Comparison of ENCODE assay signal across 14 cellular contexts in genomic region chr1:90728656-90729257, GRCh38. TPM values are rescaled to one million over a fixed set of nuclear protein-coding genes. Genes with fewer than 3 reads are reported as not detected.
DNase-seq lines count a peak whose midpoint lies in the region; ATAC-seq, FAIRE-seq and TF ChIP-seq lines count a peak whose summit lies in the region.
"Had no signal": no experiment of that assay in that cellular context is flagged by ENCODE, and none has a peak within 500 bp of the region (broad histone marks: within the 10 kb centered on the region; RNA-seq: fewer than 3 reads in every experiment).

No MANE protein-coding gene starts in this region.

- CTCF ChIA-PET in K562 (lab: Yijun Ruan, JAX; ENCODE audit: low intra/inter-chr PET ratio), result no interaction called here

- WGBS in K562 (ENCODE audit: insufficient coverage, low coverage, missing lambda C conversion rate), result 63% methylated on average over 20 of the region's 22 CpGs
- WGBS in body of pancreas, 2 donors, result 10 to 11% methylated on average over 22 of the region's 22 CpGs

- H3K4me3 Mint-ChIP-seq in nephron, result peak overlapping the region; percentile 52 to 74 (median 54)

- TF ChIP-seq CTCF in K562 (IDR thresholded peaks at IDR 0.05 in 2 of 3, conservative IDR thresholded peaks at IDR 0.05 in 1 of 3; ENCODE audit: insufficient read depth in 2 of 3, low read depth in 1 of 3, low read length in 3 of 3), result no peak
- TF ChIP-seq CTCF in nephron (IDR thresholded peaks at IDR 0.05; ENCODE audit: unreplicated experiment in 3 of 3), result no peak
- TF ChIP-seq CTCF in body of pancreas (IDR thresholded peaks at IDR 0.05), result no peak

- no peak overlapping the region for H3K4me2 ChIP-seq in K562 (ENCODE audit: insufficient read depth, low read length)

- no peaks in the 10 kb centered on the region for H3K9me3 ChIP-seq in HUES6 (ENCODE audit: control insufficient read depth, insufficient read depth, low read depth, low read length)
- H3K9me3 ChIP-seq in K562 (replicated peaks; ENCODE audit: control insufficient read depth, insufficient read depth, low read depth, low read length), result no peaks in the 10 kb centered on the region
- no peaks in the 10 kb centered on the region for H3K9me3 ChIP-seq in body of pancreas
- H3K9me3 ChIP-seq: ascending aorta had no signal

- 0 out of 2 replicates have a peak overlapping the region, but pooled peaks have one; percentile 10 for H2AFZ ChIP-seq in K562 (ENCODE audit: low read depth, low read length)

- H3K9ac ChIP-seq in HUES6 (ENCODE audit: low read length), result no peak overlapping the region
- H3K9ac ChIP-seq in K562 (ENCODE audit: insufficient read depth in 1 of 2, low read depth in 2 of 2, low read length in 2 of 2), result no peak overlapping the region; a peak in 1 of 4 replicates

- no peak for TF ChIP-seq POLR2A in K562 (conservative IDR thresholded peaks at IDR 0.05)
- no peak for TF ChIP-seq POLR2A in body of pancreas (IDR thresholded peaks at IDR 0.05)

- H3K27me3 Mint-ChIP-seq in nephron (ENCODE audit: low read depth), result peaks cover 100% of the 10 kb centered on the region

- FAIRE-seq in K562 (lab: Jason Lieb, UNC), result no peak
- FAIRE-seq: TTC549 had no signal

- H3K4me1 ChIP-seq in HUES6 (ENCODE audit: control insufficient read depth, insufficient read depth, low read length), result peaks cover 51% of the 10 kb centered on the region
- peaks cover 6 to 14% of the 10 kb centered on the region in 2 experiments; a peak in 4 of 5 replicates for H3K4me1 ChIP-seq in K562 (replicated peaks in 1 of 2; ENCODE audit: control insufficient read depth in 2 of 2, insufficient read depth in 2 of 2, low read length in 2 of 2)
- peaks cover 39% of the 10 kb centered on the region for H3K4me1 ChIP-seq in body of pancreas

- no peaks in the 10 kb centered on the region for H3K79me2 ChIP-seq in K562 (ENCODE audit: control insufficient read depth, insufficient read depth, low read length)

- H3K4me1 Mint-ChIP-seq in nephron, result peaks cover 54% of the 10 kb centered on the region

- POLR2A ChIA-PET in K562 (lab: Yijun Ruan, JAX), result interaction anchor here (0.5 to 1.6 kb wide), 5 partner anchors 9 to 509 kb away, joined by 3 to 5 read pairs (median 4); no protein-coding TSS in a partner anchor

- H3K4me3 ChIP-seq in HUES6 (ENCODE audit: low read depth, low read length) (peak overlapping the region; percentile 66), K562 (no peak overlapping the region), body of pancreas (no peak overlapping the region)
- H3K4me3 ChIP-seq: ascending aorta had no signal

- in situ Hi-C loops in G401 (cut with HindIII; ENCODE audit: low sequenced_read_pairs), result no loop called here
- in situ Hi-C loops in K562 (cut with MboI), result loop anchor here (10.0 kb wide), 2 partner anchors 236 to 436 kb away; no protein-coding TSS in a partner anchor

- H3K36me3 Mint-ChIP-seq in nephron (ENCODE audit: low read depth), result no peaks in the 10 kb centered on the region

- BruUV-seq in K562 (replicated peaks; lab: Mats Ljungman, UMichigan), result no TSS peak

- TF ChIP-seq RAD21 in K562 (CRISPR knock-in tag; conservative IDR thresholded peaks at IDR 0.05 in 1 of 2, IDR thresholded peaks at IDR 0.05 in 1 of 2), result no peak

- intact Hi-C loops in K562 (cut with micrococcal nuclease) (no loop called here), body of pancreas (cut with DNase I) (no loop called here)

- ATAC-seq in K562 (no peak), body of pancreas (no peak), GM21367 (IDR thresholded peaks at IDR 0.05; ENCODE audit: unreplicated experiment) (no peak)

- no peaks in the 10 kb centered on the region for H3K9me3 Mint-ChIP-seq in nephron

- H3K27ac Mint-ChIP-seq in nephron, result no peak overlapping the region

- no peaks in the 10 kb centered on the region for H4K20me1 ChIP-seq in K562 (replicated peaks; ENCODE audit: control insufficient read depth, insufficient read depth, low read length)

- TF ChIP-seq EP300 in K562 (IDR thresholded peaks at IDR 0.05; ENCODE audit: low read length), result no peak

- no peaks in the 10 kb centered on the region for H3K9me1 ChIP-seq in K562 (ENCODE audit: control insufficient read depth, insufficient read depth, low read length)

- no peak overlapping the region for H3K27ac ChIP-seq in HUES6 (ENCODE audit: low read depth, low read length)
- no peak overlapping the region for H3K27ac ChIP-seq in K562 (ENCODE audit: extremely low read depth, low read depth, low read length)
- H3K27ac ChIP-seq in body of pancreas, result no peak overlapping the region
- H3K27ac ChIP-seq: ascending aorta had no signal

- no peaks in the 10 kb centered on the region for H3K36me3 ChIP-seq in HUES6 (ENCODE audit: control insufficient read depth, insufficient read depth, low read length)
- no peaks in the 10 kb centered on the region for H3K36me3 ChIP-seq in K562 (ENCODE audit: control insufficient read depth, insufficient read depth, low read length)
- H3K36me3 ChIP-seq in body of pancreas (replicated peaks in 1 of 2; ENCODE audit: insufficient read depth in 1 of 2, low read depth in 2 of 2), result no peaks in the 10 kb centered on the region
- H3K36me3 ChIP-seq: ascending aorta had no signal

- peaks cover 100% of the 10 kb centered on the region for H3K27me3 ChIP-seq in HUES6 (ENCODE audit: control insufficient read depth, insufficient read depth, low read length)
- peaks cover 0 to 2% of the 10 kb centered on the region in 2 experiments; a peak in 2 of 5 replicates for H3K27me3 ChIP-seq in K562 (ENCODE audit: control insufficient read depth in 2 of 2, insufficient read depth in 2 of 2, low read length in 2 of 2)
- peaks cover 3 to 76% of the 10 kb centered on the region in 2 donors for H3K27me3 ChIP-seq in body of pancreas

- DNase-seq in G401 (ENCODE audit: low spot score), result peak; percentile 70
- no peak for DNase-seq in K562 (ENCODE audit: extremely low read depth in 1 of 4, low spot score in 3 of 4)
- no peak for DNase-seq in body of pancreas
- DNase-seq in NCI-H2227 treated with DMSO at 0.1 percent for 48 hours (lab: John Stamatoyannopoulos, UW), result no peak
- DNase-seq: effector CD4-positive, alpha-beta T cell; NCI-H1436 had no signal

TF ChIP-seq in K562, 482 proteins besides CTCF, POLR2A, EP300 and RAD21:
- no peak for TF ChIP-seq RBM25 (IDR thresholded peaks at IDR 0.05; ENCODE audit: low read depth, low read length, severe bottlenecking)
- no peak for TF ChIP-seq TFE3 (CRISPR knock-in tag; IDR thresholded peaks at IDR 0.05)
- no peak for TF ChIP-seq CBX1 (IDR thresholded peaks at IDR 0.05; ENCODE audit: low read depth)
- no peak for TF ChIP-seq NCOR1 (IDR thresholded peaks at IDR 0.05)
- peak; percentile 83 for TF ChIP-seq ZNF263 (CRISPR knock-in tag; IDR thresholded peaks at IDR 0.05; ENCODE audit: borderline replicate concordance)
- no peak for TF ChIP-seq SRSF9 (IDR thresholded peaks at IDR 0.05; ENCODE audit: borderline replicate concordance, low read depth, low read length)
- TF ChIP-seq COPS2 (conservative IDR thresholded peaks at IDR 0.05), result no peak
- no peak for TF ChIP-seq ZNF699 (CRISPR knock-in tag; IDR thresholded peaks at IDR 0.05; ENCODE audit: insufficient replicate concordance)
TF ChIP-seq in K562: peak in this region for 1.

RNA-seq across cellular contexts. Expression of gene BARHL2, which starts 11.7 kb away (rescaled TPM):
- total RNA-seq in G401 (2014; rRNA removed; shearing (Covaris generic)), result 0.06 and 0.07 TPM in 2 replicates
- total RNA-seq in K562 (2011; cell fraction: chromatin; rRNA removed; ENCODE audit: low replicate concordance), result not detected in 2 replicates
- total RNA-seq in K562 (2011; cell fraction: nucleolus; rRNA removed), result not detected in 2 replicates
- total RNA-seq in K562 (2011; cell fraction: nucleoplasm; rRNA removed), result not detected in 2 replicates
- total RNA-seq in K562 (2014; rRNA removed) (0.09 TPM in 1 of 2 replicates, not detected in the other), K562 (2014; rRNA removed; fragmentation: Illumina TruSeq; extraction: Trizol) (not detected in 2 replicates), K562 (2015; rRNA removed; fragmentation: Illumina TruSeq; extraction: Trizol) (not detected in 2 replicates), K562 (2021) (0.11 TPM in 2 replicates), body of pancreas (not detected)
- polyA plus RNA-seq in K562 (2011; rRNA removed) (not detected in 2 replicates), K562 (2014; fragmentation: Illumina TruSeq; extraction: Trizol) (0.06 TPM in 1 of 2 replicates, not detected in the other), K562 (2014; fragmentation: Nextera tagmentation; extraction: Ambion mirVana) (not detected), K562 (2014; rRNA removed) (not detected in 2 replicates)
- polyA plus RNA-seq in K562 (2011; cell fraction: cytosol; rRNA removed), result not detected in 2 replicates
- 0.06 and 0.09 TPM in 2 replicates for polyA plus RNA-seq in K562 (2011; cell fraction: nucleus; rRNA removed)
- polyA plus RNA-seq in K562 (2012), result 0.07 TPM in 1 of 2 replicates, not detected in the other
- polyA minus RNA-seq in K562 (2011; rRNA and poly(A)+ RNA removed), result not detected in 2 replicates
- polyA minus RNA-seq in K562 (2011; cell fraction: cytosol; rRNA and poly(A)+ RNA removed), result not detected in 2 replicates
- not detected in 2 replicates for polyA minus RNA-seq in K562 (2011; cell fraction: nucleus; rRNA and poly(A)+ RNA removed)
- total RNA-seq: ascending aorta, glomerular endothelial cell, myocyte, temporal lobe had no signal
